Comparison of ENCODE assay signal across 20 cellular contexts in genomic region chr4:99783940-99784339, GRCh38. TPM values are rescaled to one million over a fixed set of nuclear protein-coding genes. Genes with fewer than 3 reads are reported as not detected.
DNase-seq lines count a peak whose midpoint lies in the region; ATAC-seq, FAIRE-seq and TF ChIP-seq lines count a peak whose summit lies in the region.
"Had no signal": no experiment of that assay in that cellular context is flagged by ENCODE, and none has a peak within 500 bp of the region (broad histone marks: within the 10 kb centered on the region; RNA-seq: fewer than 3 reads in every experiment).

No MANE protein-coding gene starts in this region.

- H2AFZ ChIP-seq in mammary epithelial cell (ENCODE audit: low read depth, low read length) (no peak overlapping the region), keratinocyte (ENCODE audit: control insufficient read depth, low read length) (no peak overlapping the region)

- no peaks in the 10 kb centered on the region for H3K36me3 Mint-ChIP-seq in MCF 10A (ENCODE audit: insufficient read depth, unreplicated experiment)
- H3K36me3 Mint-ChIP-seq: CD14-positive monocyte; CD4-positive, alpha-beta memory T cell; IgD-negative memory B cell had no signal

- dilution Hi-C loops in mammary epithelial cell (cut with HindIII; ENCODE audit: low sequenced_read_pairs) (no loop called here), keratinocyte (cut with MboI; ENCODE audit: extremely low pct_ligation_motif_present, low sequenced_read_pairs) (no loop called here)

- BruUV-seq in mammary epithelial cell (replicated peaks; lab: Mats Ljungman, UMichigan) (no TSS peak), MCF 10A (replicated peaks; lab: Mats Ljungman, UMichigan) (no TSS peak)

- no peaks in the 10 kb centered on the region for H3K79me2 ChIP-seq in mammary epithelial cell (ENCODE audit: insufficient read depth, low read length)
- H3K79me2 ChIP-seq in keratinocyte (ENCODE audit: control insufficient read depth, insufficient read depth, low read length): no peaks in the 10 kb centered on the region

- 68% methylated on average over 2 of the region's 3 CpGs for WGBS in mammary epithelial cell (ENCODE audit: low coverage, missing lambda C conversion rate)

- no peaks in the 10 kb centered on the region for H3K9me3 Mint-ChIP-seq in MCF 10A (ENCODE audit: unreplicated experiment)
- H3K9me3 Mint-ChIP-seq: CD4-positive, alpha-beta memory T cell had no signal

- no peak for FAIRE-seq in bronchial epithelial cell (lab: Jason Lieb, UNC)
- FAIRE-seq in keratinocyte (lab: Jason Lieb, UNC): peak; percentile 86
- FAIRE-seq: A549, HepG2 had no signal

- intact Hi-C loops in mammary epithelial cell (cut with micrococcal nuclease): no loop called here
- intact Hi-C loops in MCF 10A (cut with micrococcal nuclease): no loop called here

- H3K9me1 ChIP-seq in keratinocyte (ENCODE audit: control insufficient read depth, extremely low read depth, insufficient read depth, low read length): no peaks in the 10 kb centered on the region

- no peaks in the 10 kb centered on the region for H3K27me3 ChIP-seq in mammary epithelial cell (ENCODE audit: insufficient read depth, low read length)
- no peaks in the 10 kb centered on the region for H3K27me3 ChIP-seq in bronchial epithelial cell (ENCODE audit: control insufficient read depth, insufficient read depth, low read length)
- no peaks in the 10 kb centered on the region for H3K27me3 ChIP-seq in keratinocyte (ENCODE audit: control insufficient read depth, extremely low read depth, insufficient read depth, low read length)
- H3K27me3 ChIP-seq: BLaER1 had no signal

- H3K4me2 ChIP-seq in mammary epithelial cell (ENCODE audit: insufficient read depth, low read depth, low read length): no peak overlapping the region
- H3K4me2 ChIP-seq in keratinocyte (ENCODE audit: control insufficient read depth, extremely low read depth, insufficient read depth, low read depth, low read length): no peak overlapping the region
- H3K4me2 ChIP-seq: A549, BLaER1 had no signal

- no peak for ATAC-seq in GM18498 (IDR thresholded peaks at IDR 0.05; ENCODE audit: unreplicated experiment)
- ATAC-seq: A549, HepG2 had no signal

- DNase-seq in mammary epithelial cell: peak; percentile 14
- no peak for DNase-seq in MCF 10A (ENCODE audit: unreplicated experiment)
- DNase-seq in bronchial epithelial cell (ENCODE audit: low read depth): peak; percentile 55
- no peak for DNase-seq in keratinocyte (ENCODE audit: low read depth, low spot score)
- no peak for DNase-seq in NCI-H774 (lab: John Stamatoyannopoulos, UW)
- no peak for DNase-seq in NCI-H1092 (lab: John Stamatoyannopoulos, UW)
- DNase-seq: AML-193; CD4-positive, alpha-beta memory T cell; DMS153; DMS79; GF-D8; GOT3; H7 had no signal

- H3K4me1 ChIP-seq in mammary epithelial cell (ENCODE audit: insufficient read depth, low read length) (no peaks in the 10 kb centered on the region), keratinocyte (ENCODE audit: control insufficient read depth, extremely low read depth, insufficient read depth, low read length) (no peaks in the 10 kb centered on the region)
- H3K4me1 ChIP-seq: A549, BLaER1 had no signal

- CTCF ChIA-PET in mammary epithelial cell (lab: Charles Lee; ENCODE audit: low non-redundant PET): no interaction called here
- CTCF ChIA-PET in MCF 10A (lab: Yijun Ruan, JAX): no interaction called here

- H3K27ac Mint-ChIP-seq in MCF 10A (ENCODE audit: low read depth, unreplicated experiment): no peak overlapping the region
- H3K27ac Mint-ChIP-seq: CD14-positive monocyte; CD4-positive, alpha-beta memory T cell; IgD-negative memory B cell had no signal

- POLR2A ChIA-PET in MCF 10A (lab: Yijun Ruan, JAX): no interaction called here

- H3K4me3 ChIP-seq in mammary epithelial cell (replicated peaks in 1 of 3; ENCODE audit: insufficient read depth in 1 of 3, low read depth in 2 of 3, low read length in 3 of 3) (no peak overlapping the region), bronchial epithelial cell (ENCODE audit: low read depth, low read length) (no peak overlapping the region), keratinocyte (ENCODE audit: control insufficient read depth in 2 of 3, extremely low read depth in 1 of 3, insufficient read depth in 2 of 3, low read depth in 1 of 3, low read length in 3 of 3) (no peak overlapping the region)
- H3K4me3 ChIP-seq: A549, BLaER1 had no signal

- H3K36me3 ChIP-seq in mammary epithelial cell (ENCODE audit: insufficient read depth, low read length) (no peaks in the 10 kb centered on the region), bronchial epithelial cell (ENCODE audit: control insufficient read depth, insufficient read depth, low read length) (no peaks in the 10 kb centered on the region), keratinocyte (ENCODE audit: control insufficient read depth in 2 of 2, extremely low read depth in 1 of 2, insufficient read depth in 2 of 2, low read length in 2 of 2) (no peaks in the 10 kb centered on the region)
- H3K36me3 ChIP-seq: BLaER1 had no signal

- H3K4me1 Mint-ChIP-seq in MCF 10A (ENCODE audit: insufficient read depth, unreplicated experiment): peaks cover 6% of the 10 kb centered on the region
- H3K4me1 Mint-ChIP-seq: CD14-positive monocyte; CD4-positive, alpha-beta memory T cell had no signal

- in situ Hi-C loops in mammary epithelial cell (cut with MboI; ENCODE audit: low sequenced_read_pairs in 2 of 2): no loop called here

- H3K9me3 ChIP-seq in mammary epithelial cell (replicated peaks; ENCODE audit: insufficient read depth, low read length): no peaks in the 10 kb centered on the region
- H3K9me3 ChIP-seq in keratinocyte (ENCODE audit: control insufficient read depth, low read depth, low read length): no peaks in the 10 kb centered on the region
- H3K9me3 ChIP-seq: A549, BLaER1 had no signal

- H3K4me3 Mint-ChIP-seq in MCF 10A (ENCODE audit: unreplicated experiment): no peak overlapping the region
- H3K4me3 Mint-ChIP-seq: CD14-positive monocyte; CD4-positive, alpha-beta memory T cell; IgD-negative memory B cell had no signal

- H3K27me3 Mint-ChIP-seq in MCF 10A (ENCODE audit: insufficient read depth, unreplicated experiment): no peaks in the 10 kb centered on the region
- H3K27me3 Mint-ChIP-seq: IgD-negative memory B cell had no signal

- H4K20me1 ChIP-seq in mammary epithelial cell (ENCODE audit: insufficient read depth, low read length) (no peaks in the 10 kb centered on the region), keratinocyte (ENCODE audit: control insufficient read depth, extremely low read depth, insufficient read depth, low read length) (no peaks in the 10 kb centered on the region)
- H4K20me1 ChIP-seq: BLaER1 had no signal

- H3K27ac ChIP-seq in mammary epithelial cell (ENCODE audit: insufficient read depth, low read depth, low read length): no peak overlapping the region
- no peak overlapping the region for H3K27ac ChIP-seq in keratinocyte (ENCODE audit: control insufficient read depth, insufficient read depth, low read length)
- H3K27ac ChIP-seq: 22Rv1, A549, BLaER1 had no signal

- no peak overlapping the region for H3K9ac ChIP-seq in mammary epithelial cell (ENCODE audit: insufficient read depth, low read length)
- H3K9ac ChIP-seq in keratinocyte (ENCODE audit: control insufficient read depth, extremely low read depth, insufficient read depth, low read length): no peak overlapping the region
- H3K9ac ChIP-seq: BLaER1 had no signal

- no peak for TF ChIP-seq CTCF in mammary epithelial cell (conservative IDR thresholded peaks at IDR 0.05 in 1 of 2, IDR thresholded peaks at IDR 0.05 in 1 of 2; ENCODE audit: extremely low read depth in 1 of 2, insufficient read depth in 1 of 2, low read depth in 1 of 2, low read length in 2 of 2)
- no peak for TF ChIP-seq CTCF in MCF 10A (IDR thresholded peaks at IDR 0.05; ENCODE audit: unreplicated experiment)
- no peak for TF ChIP-seq CTCF in bronchial epithelial cell (IDR thresholded peaks at IDR 0.05; ENCODE audit: insufficient read depth, low read length, severe bottlenecking)
- TF ChIP-seq CTCF in keratinocyte (optimal IDR thresholded peaks at IDR 0.05 in 1 of 3, IDR thresholded peaks at IDR 0.05 in 1 of 3, conservative IDR thresholded peaks at IDR 0.05 in 1 of 3; ENCODE audit: extremely low read depth in 1 of 3, insufficient read depth in 2 of 3, low read length in 3 of 3): no peak

RNA-seq across cellular contexts. Expression of gene DAPP1, which starts 32.7 kb away (rescaled TPM):
- total RNA-seq in mammary epithelial cell (10 to 100 TPM; 14.5 to 54.8 TPM), MCF 10A (2022) (17.6 and 24.7 TPM in 2 replicates), bronchial epithelial cell (31.3 and 58.0 TPM in 2 replicates)
- polyA plus RNA-seq in mammary epithelial cell (18.3 TPM), keratinocyte (70.1 to 80.3 TPM (median 73.1 TPM) in 3 replicates)
- polyA minus RNA-seq in mammary epithelial cell (28.7 TPM), keratinocyte (41.2 to 124 TPM (median 103 TPM) in 3 replicates)
- 81.6 TPM for polyA plus RNA-seq in keratinocyte (2011; ENCODE audit: low read depth)
- polyA plus RNA-seq in keratinocyte (2011; cell fraction: cytosol; rRNA removed): 55.4 and 101 TPM in 2 replicates
- 96.6 and 115 TPM in 2 replicates for polyA plus RNA-seq in keratinocyte (2011; cell fraction: nucleus; rRNA removed)
- 56.4 and 108 TPM in 2 replicates for polyA plus RNA-seq in keratinocyte (2012; ENCODE audit: low replicate concordance)
- 44.5 TPM for polyA minus RNA-seq in keratinocyte (2011; cell fraction: cytosol; rRNA and poly(A)+ RNA removed)
- 80.8 and 144 TPM in 2 replicates for polyA minus RNA-seq in keratinocyte (2011; cell fraction: nucleus; rRNA and poly(A)+ RNA removed)
- total RNA-seq: H7, HepG2 had no signal
- polyA plus RNA-seq: HepG2 had no signal

Comparison
In these comparisons a context has a peak if more than half of its experiments do, and no peak if none do; other contexts are left out.
1. DNase-seq: peak in mammary epithelial cell (single experiment) and bronchial epithelial cell (single experiment); none in MCF 10A (single experiment), keratinocyte (single experiment), NCI-H774 (single experiment) and NCI-H1092 (single experiment).